Comparison of ENCODE assay signal across 8 cellular contexts in the genomic region with DNA sequence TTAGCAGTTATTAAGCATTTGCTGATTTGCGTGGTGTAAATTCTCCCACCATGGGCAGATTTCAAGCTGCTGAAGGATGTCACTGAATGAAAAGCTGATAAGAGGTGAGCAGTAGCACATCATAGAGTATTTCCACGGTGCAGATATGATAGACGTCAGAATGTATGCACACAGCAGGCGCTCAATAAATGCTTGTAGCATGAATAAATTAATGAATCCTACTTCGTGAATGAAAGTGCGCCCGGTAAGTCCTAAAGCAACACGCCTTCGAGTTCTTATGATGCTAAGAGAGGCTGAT. TPM values are rescaled to one million over a fixed set of nuclear protein-coding genes. Genes with fewer than 3 reads are reported as not detected.
DNase-seq lines count a peak whose midpoint lies in the region; ATAC-seq, FAIRE-seq and TF ChIP-seq lines count a peak whose summit lies in the region.

No MANE protein-coding gene starts in this region.

- peak overlapping the region; percentile 82 for H3K4me2 ChIP-seq in keratinocyte (ENCODE audit: control insufficient read depth, extremely low read depth, insufficient read depth, low read depth, low read length)

- H3K4me3 ChIP-seq in keratinocyte (ENCODE audit: control insufficient read depth in 2 of 3, extremely low read depth in 1 of 3, insufficient read depth in 2 of 3, low read depth in 1 of 3, low read length in 3 of 3) (peak overlapping the region in 1 of 3 experiments; percentile 27), adrenal gland (no peak overlapping the region)

- peaks cover 9% of the 10 kb centered on the region for H3K4me1 ChIP-seq in keratinocyte (ENCODE audit: control insufficient read depth, extremely low read depth, insufficient read depth, low read length)
- peaks cover 18 to 33% of the 10 kb centered on the region in 2 donors for H3K4me1 ChIP-seq in adrenal gland (replicated peaks in 1 of 2)

- ATAC-seq in activated CD8-positive, alpha-beta memory T cell treated with anti-CD3 and anti-CD28 coated beads, Interleukin-2, amount 10 ng/mL, durations not matched to agents 7 days and 5 days = no peak

- peak overlapping the region; percentile 79 for H2AFZ ChIP-seq in keratinocyte (ENCODE audit: control insufficient read depth, low read length)

- DNase-seq in activated CD8-positive, alpha-beta memory T cell treated with anti-CD3 and anti-CD28 coated beads, Interleukin-2, amount 10 ng/mL, durations not matched to agents 7 days and 5 days = no peak
- DNase-seq in activated CD8-positive, alpha-beta memory T cell treated with anti-CD3 and anti-CD28 coated beads for 24 hours = no peak
- DNase-seq in activated T-helper 1 cell treated with anti-CD3 and anti-CD28 coated beads, Interleukin-12 subunit alpha, Interleukin-12 subunit beta, Interleukin-2, Interleukin-4 antibody, amounts not matched to agents 30 ng/mL and 10 ng/mL and 1 ng/mL, durations not matched to agents 14 hours and 24 hours and 36 hours (ENCODE audit: low spot score) = no peak
- DNase-seq in keratinocyte (ENCODE audit: low read depth, low spot score) (no peak), superior temporal gyrus (ENCODE audit: extremely low spot score) (peak; percentile 66), adrenal gland (no peak), NCI-H1694 treated with DMSO at 0.1 percent for 48 hours (lab: John Stamatoyannopoulos, UW) (no peak), NOMO-1 treated with dmso at 0.1 percent for 144 hours (lab: John Stamatoyannopoulos, UW; ENCODE audit: unreplicated experiment) (no peak)

- H4K20me1 ChIP-seq in keratinocyte (ENCODE audit: control insufficient read depth, extremely low read depth, insufficient read depth, low read length) = no peaks in the 10 kb centered on the region

- H3K9me1 ChIP-seq in keratinocyte (ENCODE audit: control insufficient read depth, extremely low read depth, insufficient read depth, low read length) = no peaks in the 10 kb centered on the region

- H3K79me2 ChIP-seq in keratinocyte (ENCODE audit: control insufficient read depth, insufficient read depth, low read length) = peaks cover 23% of the 10 kb centered on the region

- H3K36me3 ChIP-seq in keratinocyte (ENCODE audit: control insufficient read depth in 2 of 2, extremely low read depth in 1 of 2, insufficient read depth in 2 of 2, low read length in 2 of 2) = no peaks in the 10 kb centered on the region
- no peaks in the 10 kb centered on the region for H3K36me3 ChIP-seq in adrenal gland (replicated peaks in 1 of 2)

- intact Hi-C loops in activated T-helper 1 cell treated with anti-CD3 and anti-CD28 coated beads, Interleukin-12 subunit alpha, Interleukin-12 subunit beta, Interleukin-2, Interleukin-4 antibody, amounts not matched to agents 30 ng/mL and 10 ng/mL and 1 ng/mL, durations not matched to agents 14 hours and 24 hours and 36 hours (cut with micrococcal nuclease) = loop anchor here (2.0 to 10.0 kb wide), 2 partner anchors 530 to 632 kb away; no protein-coding TSS in a partner anchor
- intact Hi-C loops in adrenal gland (cut with DNase I) = no loop called here

- dilution Hi-C loops in keratinocyte (cut with MboI; ENCODE audit: extremely low pct_ligation_motif_present, low sequenced_read_pairs) = no loop called here

- CTCF ChIA-PET in activated CD8-positive, alpha-beta memory T cell treated with anti-CD3 and anti-CD28 coated beads, Interleukin-2, amount 10 ng/mL, durations not matched to agents 7 days and 5 days (lab: Charles Lee) = interaction anchor here (1.1 to 2.6 kb wide), 2 partner anchors 11 to 235 kb away, joined by 5 to 6 read pairs; partner anchors contain the start of gene MTOR

- peaks cover 22% of the 10 kb centered on the region for H3K36me3 Mint-ChIP-seq in activated CD8-positive, alpha-beta memory T cell treated with anti-CD3 and anti-CD28 coated beads, Interleukin-2, amount 10 ng/mL, durations not matched to agents 7 days and 5 days
- H3K36me3 Mint-ChIP-seq in activated T-helper 1 cell treated with anti-CD3 and anti-CD28 coated beads, Interleukin-12 subunit alpha, Interleukin-12 subunit beta, Interleukin-2, Interleukin-4 antibody, amounts not matched to agents 30 ng/mL and 10 ng/mL and 1 ng/mL, durations not matched to agents 14 hours and 24 hours and 36 hours (ENCODE audit: low read depth) = peaks cover 15% of the 10 kb centered on the region

- no peak for FAIRE-seq in keratinocyte (lab: Jason Lieb, UNC)

- H3K9me3 ChIP-seq in keratinocyte (ENCODE audit: control insufficient read depth, low read depth, low read length) (no peaks in the 10 kb centered on the region), adrenal gland (replicated peaks in 1 of 3) (no peaks in the 10 kb centered on the region)

- no peak for TF ChIP-seq CTCF in keratinocyte (optimal IDR thresholded peaks at IDR 0.05 in 1 of 3, IDR thresholded peaks at IDR 0.05 in 1 of 3, conservative IDR thresholded peaks at IDR 0.05 in 1 of 3; ENCODE audit: extremely low read depth in 1 of 3, insufficient read depth in 2 of 3, low read length in 3 of 3)
- no peak for TF ChIP-seq CTCF in adrenal gland (IDR thresholded peaks at IDR 0.05)

- H3K27me3 ChIP-seq in keratinocyte (ENCODE audit: control insufficient read depth, extremely low read depth, insufficient read depth, low read length) = no peaks in the 10 kb centered on the region
- no peaks in the 10 kb centered on the region for H3K27me3 ChIP-seq in adrenal gland

- H3K9ac ChIP-seq in keratinocyte (ENCODE audit: control insufficient read depth, extremely low read depth, insufficient read depth, low read length) = no peak overlapping the region

- H3K4me1 Mint-ChIP-seq in activated CD8-positive, alpha-beta memory T cell treated with anti-CD3 and anti-CD28 coated beads, Interleukin-2, amount 10 ng/mL, durations not matched to agents 7 days and 5 days = peaks cover 27% of the 10 kb centered on the region
- peaks cover 25% of the 10 kb centered on the region for H3K4me1 Mint-ChIP-seq in activated T-helper 1 cell treated with anti-CD3 and anti-CD28 coated beads, Interleukin-12 subunit alpha, Interleukin-12 subunit beta, Interleukin-2, Interleukin-4 antibody, amounts not matched to agents 30 ng/mL and 10 ng/mL and 1 ng/mL, durations not matched to agents 14 hours and 24 hours and 36 hours (ENCODE audit: low read depth)

- no peak overlapping the region for H3K27ac ChIP-seq in keratinocyte (ENCODE audit: control insufficient read depth, insufficient read depth, low read length)
- H3K27ac ChIP-seq in adrenal gland = peak overlapping the region in 1 of 5 donors; percentile 72

- H3K27ac Mint-ChIP-seq in activated CD8-positive, alpha-beta memory T cell treated with anti-CD3 and anti-CD28 coated beads, Interleukin-2, amount 10 ng/mL, durations not matched to agents 7 days and 5 days = no peak overlapping the region
- peak overlapping the region; percentile 34 for H3K27ac Mint-ChIP-seq in activated T-helper 1 cell treated with anti-CD3 and anti-CD28 coated beads, Interleukin-12 subunit alpha, Interleukin-12 subunit beta, Interleukin-2, Interleukin-4 antibody, amounts not matched to agents 30 ng/mL and 10 ng/mL and 1 ng/mL, durations not matched to agents 14 hours and 24 hours and 36 hours

- TF ChIP-seq POLR2A in adrenal gland (IDR thresholded peaks at IDR 0.05) = no peak

- 11 to 14% (median 12%) methylated on average over 9 of the region's 9 CpGs for WGBS in adrenal gland, 4 donors

- no peaks in the 10 kb centered on the region for H3K9me3 Mint-ChIP-seq in activated CD8-positive, alpha-beta memory T cell treated with anti-CD3 and anti-CD28 coated beads, Interleukin-2, amount 10 ng/mL, durations not matched to agents 7 days and 5 days (ENCODE audit: low read depth)
- H3K9me3 Mint-ChIP-seq in activated T-helper 1 cell treated with anti-CD3 and anti-CD28 coated beads, Interleukin-12 subunit alpha, Interleukin-12 subunit beta, Interleukin-2, Interleukin-4 antibody, amounts not matched to agents 30 ng/mL and 10 ng/mL and 1 ng/mL, durations not matched to agents 14 hours and 24 hours and 36 hours = no peaks in the 10 kb centered on the region

- H3K4me3 Mint-ChIP-seq in activated CD8-positive, alpha-beta memory T cell treated with anti-CD3 and anti-CD28 coated beads, Interleukin-2, amount 10 ng/mL, durations not matched to agents 7 days and 5 days = peak overlapping the region; percentile 56
- H3K4me3 Mint-ChIP-seq in activated T-helper 1 cell treated with anti-CD3 and anti-CD28 coated beads, Interleukin-12 subunit alpha, Interleukin-12 subunit beta, Interleukin-2, Interleukin-4 antibody, amounts not matched to agents 30 ng/mL and 10 ng/mL and 1 ng/mL, durations not matched to agents 14 hours and 24 hours and 36 hours = peak overlapping the region; percentile 70

- no peaks in the 10 kb centered on the region for H3K27me3 Mint-ChIP-seq in activated CD8-positive, alpha-beta memory T cell treated with anti-CD3 and anti-CD28 coated beads, Interleukin-2, amount 10 ng/mL, durations not matched to agents 7 days and 5 days
- peaks cover 2% of the 10 kb centered on the region for H3K27me3 Mint-ChIP-seq in activated T-helper 1 cell treated with anti-CD3 and anti-CD28 coated beads, Interleukin-12 subunit alpha, Interleukin-12 subunit beta, Interleukin-2, Interleukin-4 antibody, amounts not matched to agents 30 ng/mL and 10 ng/mL and 1 ng/mL, durations not matched to agents 14 hours and 24 hours and 36 hours (ENCODE audit: insufficient read depth)

RNA-seq across cellular contexts. Expression of gene UBIAD1, which starts 0.5 kb away (rescaled TPM):
- total RNA-seq in activated CD8-positive, alpha-beta memory T cell treated with anti-CD3 and anti-CD28 coated beads, Interleukin-2, amount 10 ng/mL, durations not matched to agents 7 days and 5 days = 10 to 100 TPM; 21.9 to 25.9 TPM
- total RNA-seq in activated T-helper 1 cell treated with anti-CD3 and anti-CD28 coated beads, Interleukin-12 subunit alpha, Interleukin-12 subunit beta, Interleukin-2, Interleukin-4 antibody, amounts not matched to agents 30 ng/mL and 10 ng/mL and 1 ng/mL, durations not matched to agents 14 hours and 24 hours and 36 hours = 30.5 and 33.1 TPM in 2 replicates
- polyA plus RNA-seq in keratinocyte (9.7 to 15.9 TPM (median 9.9 TPM) in 3 replicates), adrenal gland (10 to 100 TPM in 1 of 3 donors, 1 to 10 TPM in 2; 4.5 to 18.0 (median 6.3) TPM)
- polyA plus RNA-seq in keratinocyte (2011; ENCODE audit: low read depth) = 1.2 TPM
- 8.9 and 9.1 TPM in 2 replicates for polyA plus RNA-seq in keratinocyte (2011; cell fraction: cytosol; rRNA removed)
- 11.6 and 11.9 TPM in 2 replicates for polyA plus RNA-seq in keratinocyte (2011; cell fraction: nucleus; rRNA removed)
- polyA plus RNA-seq in keratinocyte (2012; ENCODE audit: low replicate concordance) = 8.0 and 12.2 TPM in 2 replicates
- 17.1 to 29.1 TPM (median 20.1 TPM) in 3 replicates for polyA minus RNA-seq in keratinocyte
- polyA minus RNA-seq in keratinocyte (2011; cell fraction: cytosol; rRNA and poly(A)+ RNA removed) = 13.4 TPM
- 9.9 and 16.3 TPM in 2 replicates for polyA minus RNA-seq in keratinocyte (2011; cell fraction: nucleus; rRNA and poly(A)+ RNA removed)
- 10 to 100 TPM in 6 of 8 donors, 1 to 10 TPM in 2; 6.6 to 24.3 (median 12.1) TPM for total RNA-seq in adrenal gland

RNA-seq across cellular contexts. Expression of gene MTOR, which starts 10.1 kb away (rescaled TPM):
- 10 to 100 TPM; 50.1 to 52.0 TPM for total RNA-seq in activated CD8-positive, alpha-beta memory T cell treated with anti-CD3 and anti-CD28 coated beads, Interleukin-2, amount 10 ng/mL, durations not matched to agents 7 days and 5 days
- 48.7 and 49.4 TPM in 2 replicates for total RNA-seq in activated T-helper 1 cell treated with anti-CD3 and anti-CD28 coated beads, Interleukin-12 subunit alpha, Interleukin-12 subunit beta, Interleukin-2, Interleukin-4 antibody, amounts not matched to agents 30 ng/mL and 10 ng/mL and 1 ng/mL, durations not matched to agents 14 hours and 24 hours and 36 hours
- 30.2 to 34.2 TPM (median 31.5 TPM) in 3 replicates for polyA plus RNA-seq in keratinocyte
- polyA plus RNA-seq in keratinocyte (2011; ENCODE audit: low read depth) = 21.8 TPM
- 23.9 and 27.8 TPM in 2 replicates for polyA plus RNA-seq in keratinocyte (2011; cell fraction: cytosol; rRNA removed)
- polyA plus RNA-seq in keratinocyte (2011; cell fraction: nucleus; rRNA removed) = 84.0 and 91.6 TPM in 2 replicates
- 16.1 and 32.7 TPM in 2 replicates for polyA plus RNA-seq in keratinocyte (2012; ENCODE audit: low replicate concordance)
- polyA minus RNA-seq in keratinocyte = 73.2 to 92.8 TPM (median 88.4 TPM) in 3 replicates
- 37.4 TPM for polyA minus RNA-seq in keratinocyte (2011; cell fraction: cytosol; rRNA and poly(A)+ RNA removed)
- polyA minus RNA-seq in keratinocyte (2011; cell fraction: nucleus; rRNA and poly(A)+ RNA removed) = 61.8 and 96.3 TPM in 2 replicates
- 10 to 100 TPM; 27.6 to 45.3 (median 35.4) TPM for total RNA-seq in adrenal gland
- polyA plus RNA-seq in adrenal gland = 10 to 100 TPM; 21.4 to 28.8 (median 28.2) TPM
